Comparison of ENCODE assay signal across 9 cellular contexts in genomic region chr10:2978111-2978510, GRCh38.
A peak's percentile ranks its signal among the peaks of the same experiment; 100 is the strongest.
DNase-seq lines count a peak whose midpoint lies in the region; ATAC-seq and TF ChIP-seq lines count a peak whose summit lies in the region.
"Had no signal": no experiment of that assay in that cellular context is flagged by ENCODE, and none has a peak within 500 bp of the region (broad histone marks: within the 10 kb centered on the region; RNA-seq: fewer than 3 reads in every experiment).

No MANE protein-coding gene starts in this region.

- peak; percentile 65 for ATAC-seq in HG02884 (IDR thresholded peaks at IDR 0.05; ENCODE audit: unreplicated experiment)

- no peak overlapping the region for H3K27ac Mint-ChIP-seq in chondrocyte (ENCODE audit: unreplicated experiment)

- H3K4me1 Mint-ChIP-seq in chondrocyte (ENCODE audit: low read depth) = peaks cover 43% of the 10 kb centered on the region

- no peaks in the 10 kb centered on the region for H3K9me3 Mint-ChIP-seq in chondrocyte (ENCODE audit: low read depth)
- H3K9me3 Mint-ChIP-seq: activated naive CD4-positive, alpha-beta T cell treated with anti-CD3 and anti-CD28 coated beads, Interleukin-2, amount 50 U/mL, for 72 hours had no signal

- H3K4me3 Mint-ChIP-seq in chondrocyte (ENCODE audit: unreplicated experiment) = no peak overlapping the region

- no peaks in the 10 kb centered on the region for H3K36me3 Mint-ChIP-seq in chondrocyte (ENCODE audit: low read depth)
- H3K36me3 Mint-ChIP-seq: activated naive CD4-positive, alpha-beta T cell treated with anti-CD3 and anti-CD28 coated beads, Interleukin-2, amount 50 U/mL, for 72 hours had no signal

- TF ChIP-seq CTCF in chondrocyte (IDR thresholded peaks at IDR 0.05) = peak; percentile 92

- no peaks in the 10 kb centered on the region for H3K27me3 Mint-ChIP-seq in chondrocyte (ENCODE audit: low read depth)

- H3K27ac ChIP-seq in substantia nigra (ENCODE audit: low read depth, low read length, poor library complexity, severe bottlenecking) = no peak overlapping the region

- DNase-seq in SIG-M5 treated with dmso at 0.1 percent for 504 hours (lab: John Stamatoyannopoulos, UW; ENCODE audit: unreplicated experiment) (peak; percentile 62), SIG-M5 (lab: John Stamatoyannopoulos, UW) (no peak), NCI-H526 treated with DMSO at 0.1 percent for 48 hours (lab: John Stamatoyannopoulos, UW) (peak; percentile 4), chondrocyte (ENCODE audit: low spot score) (no peak), myocyte (ENCODE audit: low read depth) (peak; percentile 59), substantia nigra (lab: John Stamatoyannopoulos, UW) (no peak)
- no peak for DNase-seq in effector CD4-positive, alpha-beta T cell

Comparison
In these comparisons a context has a peak if more than half of its experiments do, and no peak if none do; other contexts are left out.
1. DNase-seq: peak in SIG-M5 treated with dmso at 0.1 percent for 504 hours (single experiment), NCI-H526 treated with DMSO at 0.1 percent for 48 hours (single experiment) and myocyte (single experiment); none in SIG-M5 (single experiment), chondrocyte (single experiment), effector CD4-positive, alpha-beta T cell (single experiment) and substantia nigra (0 of 49).